Comparison of ENCODE assay signal across 2 cellular contexts in genomic region chr11:45930031-45930794, GRCh38.
TF ChIP-seq lines count a peak whose summit lies in the region.

No MANE protein-coding gene starts in this region.

TF ChIP-seq in SK-N-SH, 30 proteins besides CTCF, POLR2A, EP300 and RAD21 (continued from another document):
- TF ChIP-seq CHD2 (IDR thresholded peaks at IDR 0.05; ENCODE audit: low read length, partially characterized antibody) (no peak), RFX5 (IDR thresholded peaks at IDR 0.05; ENCODE audit: low read length) (no peak), MEF2A (IDR thresholded peaks at IDR 0.05; ENCODE audit: borderline replicate concordance, low read depth) (no peak), RXRA (IDR thresholded peaks at IDR 0.05; ENCODE audit: borderline replicate concordance, low read depth) (no peak), GABPA (IDR thresholded peaks at IDR 0.05; ENCODE audit: low read depth) (no peak), SIN3A (IDR thresholded peaks at IDR 0.05; ENCODE audit: borderline replicate concordance, low read depth, low read length) (no peak)
- TF ChIP-seq, protein P1, sequence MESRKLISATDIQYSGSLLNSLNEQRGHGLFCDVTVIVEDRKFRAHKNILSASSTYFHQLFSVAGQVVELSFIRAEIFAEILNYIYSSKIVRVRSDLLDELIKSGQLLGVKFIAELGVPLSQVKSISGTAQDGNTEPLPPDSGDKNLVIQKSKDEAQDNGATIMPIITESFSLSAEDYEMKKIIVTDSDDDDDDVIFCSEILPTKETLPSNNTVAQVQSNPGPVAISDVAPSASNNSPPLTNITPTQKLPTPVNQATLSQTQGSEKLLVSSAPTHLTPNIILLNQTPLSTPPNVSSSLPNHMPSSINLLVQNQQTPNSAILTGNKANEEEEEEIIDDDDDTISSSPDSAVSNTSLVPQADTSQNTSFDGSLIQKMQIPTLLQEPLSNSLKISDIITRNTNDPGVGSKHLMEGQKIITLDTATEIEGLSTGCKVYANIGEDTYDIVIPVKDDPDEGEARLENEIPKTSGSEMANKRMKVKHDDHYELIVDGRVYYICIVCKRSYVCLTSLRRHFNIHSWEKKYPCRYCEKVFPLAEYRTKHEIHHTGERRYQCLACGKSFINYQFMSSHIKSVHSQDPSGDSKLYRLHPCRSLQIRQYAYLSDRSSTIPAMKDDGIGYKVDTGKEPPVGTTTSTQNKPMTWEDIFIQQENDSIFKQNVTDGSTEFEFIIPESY (IDR thresholded peaks at IDR 0.05; ENCODE audit: borderline replicate concordance, low read depth), result no peak

TF ChIP-seq in SK-N-SH treated with all-trans-retinoic acid at 6 μM for 48 hours, 23 proteins besides CTCF, POLR2A, EP300 and RAD21:
- TF ChIP-seq, protein P2, sequence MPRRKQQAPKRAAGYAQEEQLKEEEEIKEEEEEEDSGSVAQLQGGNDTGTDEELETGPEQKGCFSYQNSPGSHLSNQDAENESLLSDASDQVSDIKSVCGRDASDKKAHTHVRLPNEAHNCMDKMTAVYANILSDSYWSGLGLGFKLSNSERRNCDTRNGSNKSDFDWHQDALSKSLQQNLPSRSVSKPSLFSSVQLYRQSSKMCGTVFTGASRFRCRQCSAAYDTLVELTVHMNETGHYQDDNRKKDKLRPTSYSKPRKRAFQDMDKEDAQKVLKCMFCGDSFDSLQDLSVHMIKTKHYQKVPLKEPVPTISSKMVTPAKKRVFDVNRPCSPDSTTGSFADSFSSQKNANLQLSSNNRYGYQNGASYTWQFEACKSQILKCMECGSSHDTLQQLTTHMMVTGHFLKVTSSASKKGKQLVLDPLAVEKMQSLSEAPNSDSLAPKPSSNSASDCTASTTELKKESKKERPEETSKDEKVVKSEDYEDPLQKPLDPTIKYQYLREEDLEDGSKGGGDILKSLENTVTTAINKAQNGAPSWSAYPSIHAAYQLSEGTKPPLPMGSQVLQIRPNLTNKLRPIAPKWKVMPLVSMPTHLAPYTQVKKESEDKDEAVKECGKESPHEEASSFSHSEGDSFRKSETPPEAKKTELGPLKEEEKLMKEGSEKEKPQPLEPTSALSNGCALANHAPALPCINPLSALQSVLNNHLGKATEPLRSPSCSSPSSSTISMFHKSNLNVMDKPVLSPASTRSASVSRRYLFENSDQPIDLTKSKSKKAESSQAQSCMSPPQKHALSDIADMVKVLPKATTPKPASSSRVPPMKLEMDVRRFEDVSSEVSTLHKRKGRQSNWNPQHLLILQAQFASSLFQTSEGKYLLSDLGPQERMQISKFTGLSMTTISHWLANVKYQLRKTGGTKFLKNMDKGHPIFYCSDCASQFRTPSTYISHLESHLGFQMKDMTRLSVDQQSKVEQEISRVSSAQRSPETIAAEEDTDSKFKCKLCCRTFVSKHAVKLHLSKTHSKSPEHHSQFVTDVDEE (CRISPR knock-in tag; IDR thresholded peaks at IDR 0.05), result no peak
- no peak for TF ChIP-seq SNAI2 (CRISPR knock-in tag; IDR thresholded peaks at IDR 0.05)
- TF ChIP-seq, protein P3, sequence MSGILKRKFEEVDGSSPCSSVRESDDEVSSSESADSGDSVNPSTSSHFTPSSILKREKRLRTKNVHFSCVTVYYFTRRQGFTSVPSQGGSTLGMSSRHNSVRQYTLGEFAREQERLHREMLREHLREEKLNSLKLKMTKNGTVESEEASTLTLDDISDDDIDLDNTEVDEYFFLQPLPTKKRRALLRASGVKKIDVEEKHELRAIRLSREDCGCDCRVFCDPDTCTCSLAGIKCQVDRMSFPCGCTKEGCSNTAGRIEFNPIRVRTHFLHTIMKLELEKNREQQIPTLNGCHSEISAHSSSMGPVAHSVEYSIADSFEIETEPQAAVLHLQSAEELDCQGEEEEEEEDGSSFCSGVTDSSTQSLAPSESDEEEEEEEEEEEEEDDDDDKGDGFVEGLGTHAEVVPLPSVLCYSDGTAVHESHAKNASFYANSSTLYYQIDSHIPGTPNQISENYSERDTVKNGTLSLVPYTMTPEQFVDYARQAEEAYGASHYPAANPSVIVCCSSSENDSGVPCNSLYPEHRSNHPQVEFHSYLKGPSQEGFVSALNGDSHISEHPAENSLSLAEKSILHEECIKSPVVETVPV (CRISPR knock-in tag; IDR thresholded peaks at IDR 0.05), result no peak
- TF ChIP-seq ZNF8 (CRISPR knock-in tag; IDR thresholded peaks at IDR 0.05), result no peak
- no peak for TF ChIP-seq ESRRG (CRISPR knock-in tag; IDR thresholded peaks at IDR 0.05)
- no peak for TF ChIP-seq RARB (CRISPR knock-in tag; IDR thresholded peaks at IDR 0.05)
- no peak for TF ChIP-seq ZFP3 (CRISPR knock-in tag; IDR thresholded peaks at IDR 0.05)
- TF ChIP-seq TCF4 (CRISPR knock-in tag; IDR thresholded peaks at IDR 0.05; ENCODE audit: borderline replicate concordance), result no peak
- no peak for TF ChIP-seq ZNF70 (CRISPR knock-in tag; IDR thresholded peaks at IDR 0.05)
- no peak for TF ChIP-seq ARNTL (CRISPR knock-in tag; IDR thresholded peaks at IDR 0.05; ENCODE audit: borderline replicate concordance, low read depth)
- TF ChIP-seq CREB5 (CRISPR knock-in tag; IDR thresholded peaks at IDR 0.05; ENCODE audit: low read depth), result no peak
- TF ChIP-seq POU6F1 (CRISPR knock-in tag; IDR thresholded peaks at IDR 0.05; ENCODE audit: borderline replicate concordance, low read depth), result no peak
- TF ChIP-seq, protein P4, sequence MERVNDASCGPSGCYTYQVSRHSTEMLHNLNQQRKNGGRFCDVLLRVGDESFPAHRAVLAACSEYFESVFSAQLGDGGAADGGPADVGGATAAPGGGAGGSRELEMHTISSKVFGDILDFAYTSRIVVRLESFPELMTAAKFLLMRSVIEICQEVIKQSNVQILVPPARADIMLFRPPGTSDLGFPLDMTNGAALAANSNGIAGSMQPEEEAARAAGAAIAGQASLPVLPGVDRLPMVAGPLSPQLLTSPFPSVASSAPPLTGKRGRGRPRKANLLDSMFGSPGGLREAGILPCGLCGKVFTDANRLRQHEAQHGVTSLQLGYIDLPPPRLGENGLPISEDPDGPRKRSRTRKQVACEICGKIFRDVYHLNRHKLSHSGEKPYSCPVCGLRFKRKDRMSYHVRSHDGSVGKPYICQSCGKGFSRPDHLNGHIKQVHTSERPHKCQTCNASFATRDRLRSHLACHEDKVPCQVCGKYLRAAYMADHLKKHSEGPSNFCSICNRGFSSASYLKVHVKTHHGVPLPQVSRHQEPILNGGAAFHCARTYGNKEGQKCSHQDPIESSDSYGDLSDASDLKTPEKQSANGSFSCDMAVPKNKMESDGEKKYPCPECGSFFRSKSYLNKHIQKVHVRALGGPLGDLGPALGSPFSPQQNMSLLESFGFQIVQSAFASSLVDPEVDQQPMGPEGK (CRISPR knock-in tag; IDR thresholded peaks at IDR 0.05; ENCODE audit: borderline replicate concordance), result no peak
- TF ChIP-seq ISL1 (CRISPR knock-in tag; IDR thresholded peaks at IDR 0.05), result no peak
- no peak for TF ChIP-seq OSR1 (CRISPR knock-in tag; IDR thresholded peaks at IDR 0.05)
- no peak for TF ChIP-seq GLIS3 (CRISPR knock-in tag; IDR thresholded peaks at IDR 0.05)
- TF ChIP-seq ZFP30 (CRISPR knock-in tag; IDR thresholded peaks at IDR 0.05), result no peak
- TF ChIP-seq PPARA (CRISPR knock-in tag; IDR thresholded peaks at IDR 0.05; ENCODE audit: borderline replicate concordance), result no peak
